Comparison of ENCODE assay signal across 9 cellular contexts in genomic region chr16:15879255-15879804, GRCh38. TPM values are rescaled to one million over a fixed set of nuclear protein-coding genes. Genes with fewer than 3 reads are reported as not detected.
DNase-seq lines count a peak whose midpoint lies in the region; ATAC-seq and TF ChIP-seq lines count a peak whose summit lies in the region.
"Had no signal": no experiment of that assay in that cellular context is flagged by ENCODE, and none has a peak within 500 bp of the region (broad histone marks: within the 10 kb centered on the region; RNA-seq: fewer than 3 reads in every experiment).

No MANE protein-coding gene starts in this region.

- peaks cover 78% of the 10 kb centered on the region for H3K79me2 ChIP-seq in GM23248 (ENCODE audit: insufficient read depth)

- no peaks in the 10 kb centered on the region for H3K27me3 Mint-ChIP-seq in WTC11 (ENCODE audit: low read depth)
- H3K27me3 Mint-ChIP-seq: activated B cell treated with CpG ODN at 0.5 μM for 24 hours had no signal

- WGBS in GM23248 (ENCODE audit: low coverage in 1 of 2, low lambda C conversion rate in 2 of 2, missing lambda C conversion rate in 2 of 2), 2 experiments, result 37 to 42% methylated on average over 2 of the region's 2 CpGs

- H3K4me3 ChIP-seq in GM23248, result no peak overlapping the region
- H3K4me3 ChIP-seq in dorsolateral prefrontal cortex, result no peak overlapping the region

- H3K27ac ChIP-seq in GM23248 (peak overlapping the region; percentile 95), dorsolateral prefrontal cortex (peak overlapping the region in 9 of 59 donors; percentile 3 to 79 (median 59))

- H3K9me3 ChIP-seq in GM23248 (ENCODE audit: low read depth), result no peaks in the 10 kb centered on the region

- DNase-seq in A172 (ENCODE audit: low spot score), result peak; percentile 61
- DNase-seq in GM23248, result peak; percentile 96
- DNase-seq in WTC11 (ENCODE audit: low spot score), result no peak
- peak; percentile 75 for DNase-seq in hepatic stellate cell (ENCODE audit: low spot score)
- DNase-seq in anterior cingulate cortex (lab: John Stamatoyannopoulos, UW), result no peak
- DNase-seq in dorsolateral prefrontal cortex, result no peak
- DNase-seq in MV-4-11 (lab: John Stamatoyannopoulos, UW), result no peak
- DNase-seq: activated B cell treated with CpG ODN at 0.5 μM for 24 hours had no signal

- peak overlapping the region; percentile 69 for H3K9ac ChIP-seq in GM23248

- H2AFZ ChIP-seq in GM23248, result 0 out of 2 replicates have a peak overlapping the region, but pooled peaks have one; percentile 8

- in situ Hi-C loops in GM23248 (cut with MboI), result no loop called here

- no peaks in the 10 kb centered on the region for H3K9me3 Mint-ChIP-seq in WTC11
- H3K9me3 Mint-ChIP-seq: activated B cell treated with CpG ODN at 0.5 μM for 24 hours had no signal

- peaks cover 43% of the 10 kb centered on the region for H3K4me1 ChIP-seq in GM23248 (ENCODE audit: insufficient read depth)

- no peak overlapping the region for H3K4me3 Mint-ChIP-seq in WTC11
- H3K4me3 Mint-ChIP-seq: activated B cell treated with CpG ODN at 0.5 μM for 24 hours had no signal

- peak overlapping the region; percentile 56 for H3K4me2 ChIP-seq in GM23248 (ENCODE audit: unreplicated experiment)

- CTCF ChIA-PET in WTC11 (lab: Charles Lee), result no interaction called here

- H3K36me3 ChIP-seq in GM23248 (ENCODE audit: low read depth), result 0 out of 2 replicates have a peak, but pooled peaks cover 9% of the 10 kb centered on the region

- H3K27ac Mint-ChIP-seq in WTC11, result peak overlapping the region; percentile 64; the same call in 1 of the 2 replicates

- H3F3A ChIP-seq in GM23248 (ENCODE audit: insufficient read depth), result peaks cover 43% of the 10 kb centered on the region

- no peaks in the 10 kb centered on the region for H3K27me3 ChIP-seq in GM23248 (replicated peaks; ENCODE audit: insufficient read depth)
- H3K27me3 ChIP-seq in dorsolateral prefrontal cortex, result no peaks in the 10 kb centered on the region

- peaks cover 30% of the 10 kb centered on the region for H3K36me3 Mint-ChIP-seq in WTC11

- POLR2A ChIA-PET in WTC11 (lab: Charles Lee), result interaction anchor here (1.6 kb wide), 1 partner anchor 9 kb away, joined by 5 read pairs; the partner anchor contains the start of gene CEP20

- H3K9me2 ChIP-seq in GM23248 (ENCODE audit: insufficient read depth), result no peaks in the 10 kb centered on the region

- TF ChIP-seq CTCF in WTC11 (IDR thresholded peaks at IDR 0.05), result no peak
- TF ChIP-seq CTCF in dorsolateral prefrontal cortex (IDR thresholded peaks at IDR 0.05 in 54 of 56, conservative IDR thresholded peaks at IDR 0.05 in 2 of 56; ENCODE audit: low read depth in 1 of 56, partially characterized antibody in 56 of 56), result no peak

- H4K20me1 ChIP-seq in GM23248 (ENCODE audit: insufficient read depth), result no peaks in the 10 kb centered on the region

- no peaks in the 10 kb centered on the region for H3K4me1 Mint-ChIP-seq in WTC11
- H3K4me1 Mint-ChIP-seq: activated B cell treated with CpG ODN at 0.5 μM for 24 hours had no signal

- intact Hi-C loops in dorsolateral prefrontal cortex (cut with DNase I), result loop anchor here (5.0 to 10.0 kb wide), 2 partner anchors 245 to 248 kb away; no protein-coding TSS in a partner anchor

- ATAC-seq in WTC11, result no peak
- no peak for ATAC-seq in GM21619 (IDR thresholded peaks at IDR 0.05; ENCODE audit: unreplicated experiment)

TF ChIP-seq in WTC11, 78 proteins besides CTCF, POLR2A, EP300 and RAD21:
- TF ChIP-seq TCF7 (CRISPR knock-in tag; IDR thresholded peaks at IDR 0.05; ENCODE audit: low read depth) (no peak), ZNF317 (CRISPR knock-in tag; IDR thresholded peaks at IDR 0.05; ENCODE audit: borderline replicate concordance, low read depth) (no peak), ZNF416 (CRISPR knock-in tag; IDR thresholded peaks at IDR 0.05) (no peak), CDX4 (CRISPR knock-in tag; IDR thresholded peaks at IDR 0.05; ENCODE audit: borderline replicate concordance) (no peak), RORB (CRISPR knock-in tag; IDR thresholded peaks at IDR 0.05) (no peak), MYBL2 (CRISPR knock-in tag; IDR thresholded peaks at IDR 0.05) (no peak), ESRRA (CRISPR knock-in tag; IDR thresholded peaks at IDR 0.05; ENCODE audit: borderline replicate concordance) (no peak), PRDM15 (CRISPR knock-in tag; IDR thresholded peaks at IDR 0.05) (no peak)

RNA-seq across cellular contexts. Expression of gene CEP20, which starts 9.1 kb away (rescaled TPM):
- total RNA-seq in A172 (2014; rRNA removed; shearing (Covaris generic)), result 130 and 138 TPM in 2 replicates
- 60.3 and 63.9 TPM in 2 replicates for total RNA-seq in GM23248 (2014; rRNA removed; shearing (Covaris generic))
- polyA plus RNA-seq in GM23248 (2016; fragmentation: Nextera tagmentation; extraction: Ambion mirVana), result 53.8 and 56.1 TPM in 2 replicates
- total RNA-seq in WTC11 (2021) (35.7 to 39.5 TPM (median 39.1 TPM) in 3 replicates), dorsolateral prefrontal cortex (10 to 100 TPM; 16.6 to 44.9 (median 27.3) TPM)

RNA-seq across cellular contexts. Expression of gene MYH11, which starts 22.5 kb away (rescaled TPM):
- total RNA-seq in A172 (2014; rRNA removed; shearing (Covaris generic)), result not detected in 2 replicates
- total RNA-seq in GM23248 (2014; rRNA removed; shearing (Covaris generic)), result not detected in 2 replicates
- polyA plus RNA-seq in GM23248 (2016; fragmentation: Nextera tagmentation; extraction: Ambion mirVana), result 0.15 and 0.79 TPM in 2 replicates
- total RNA-seq in WTC11 (2021) (0.69 to 0.74 TPM (median 0.69 TPM) in 3 replicates), dorsolateral prefrontal cortex (100 to 1,000 TPM in 5 of 120 experiments, 10 to 100 TPM in 64, 1 to 10 TPM in 51; 1.1 to 367 (median 13.0) TPM)

Comparison
In these comparisons a context has a peak if more than half of its experiments do, and no peak if none do; other contexts are left out.
1. DNase-seq: peak in A172 (single experiment), GM23248 (single experiment) and hepatic stellate cell (single experiment); none in WTC11 (single experiment), anterior cingulate cortex (0 of 58), dorsolateral prefrontal cortex (0 of 10) and MV-4-11 (single experiment).